1 cellular context compared by ENCODE assay signal in the genomic region with DNA sequence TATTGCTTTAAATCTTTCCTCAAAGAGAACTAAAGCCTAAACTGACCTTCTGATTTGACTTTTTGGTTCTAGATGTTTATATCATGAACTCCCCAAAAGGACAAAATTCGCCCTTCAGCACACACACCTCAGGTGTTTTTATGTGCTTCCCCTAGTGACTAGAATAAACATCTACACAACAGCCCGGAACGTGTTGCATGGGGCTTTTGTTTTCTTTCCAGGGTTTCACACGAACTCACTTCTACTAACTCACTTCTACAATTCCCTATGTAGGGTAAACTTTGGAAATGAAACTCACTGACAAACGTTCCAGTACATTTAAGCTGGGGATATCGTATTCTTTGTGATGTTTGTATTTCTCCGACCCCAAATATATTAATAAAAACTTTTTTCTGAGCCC.
A peak's percentile ranks its signal among the peaks of the same experiment; 100 is the strongest.
TF ChIP-seq lines count a peak whose summit lies in the region.

No MANE protein-coding gene starts in this region.

TF ChIP-seq in HEK293, 187 proteins besides CTCF, POLR2A, EP300 and RAD21 (continued from another document):
- TF ChIP-seq, protein P1, sequence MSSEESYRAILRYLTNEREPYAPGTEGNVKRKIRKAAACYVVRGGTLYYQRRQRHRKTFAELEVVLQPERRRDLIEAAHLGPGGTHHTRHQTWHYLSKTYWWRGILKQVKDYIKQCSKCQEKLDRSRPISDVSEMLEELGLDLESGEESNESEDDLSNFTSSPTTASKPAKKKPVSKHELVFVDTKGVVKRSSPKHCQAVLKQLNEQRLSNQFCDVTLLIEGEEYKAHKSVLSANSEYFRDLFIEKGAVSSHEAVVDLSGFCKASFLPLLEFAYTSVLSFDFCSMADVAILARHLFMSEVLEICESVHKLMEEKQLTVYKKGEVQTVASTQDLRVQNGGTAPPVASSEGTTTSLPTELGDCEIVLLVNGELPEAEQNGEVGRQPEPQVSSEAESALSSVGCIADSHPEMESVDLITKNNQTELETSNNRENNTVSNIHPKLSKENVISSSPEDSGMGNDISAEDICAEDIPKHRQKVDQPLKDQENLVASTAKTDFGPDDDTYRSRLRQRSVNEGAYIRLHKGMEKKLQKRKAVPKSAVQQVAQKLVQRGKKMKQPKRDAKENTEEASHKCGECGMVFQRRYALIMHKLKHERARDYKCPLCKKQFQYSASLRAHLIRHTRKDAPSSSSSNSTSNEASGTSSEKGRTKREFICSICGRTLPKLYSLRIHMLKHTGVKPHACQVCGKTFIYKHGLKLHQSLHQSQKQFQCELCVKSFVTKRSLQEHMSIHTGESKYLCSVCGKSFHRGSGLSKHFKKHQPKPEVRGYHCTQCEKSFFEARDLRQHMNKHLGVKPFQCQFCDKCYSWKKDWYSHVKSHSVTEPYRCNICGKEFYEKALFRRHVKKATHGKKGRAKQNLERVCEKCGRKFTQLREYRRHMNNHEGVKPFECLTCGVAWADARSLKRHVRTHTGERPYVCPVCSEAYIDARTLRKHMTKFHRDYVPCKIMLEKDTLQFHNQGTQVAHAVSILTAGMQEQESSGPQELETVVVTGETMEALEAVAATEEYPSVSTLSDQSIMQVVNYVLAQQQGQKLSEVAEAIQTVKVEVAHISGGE (tag by site-specific recombination; conservative IDR thresholded peaks at IDR 0.05; ENCODE audit: low read depth), result peak; percentile 55; the same call in 1 of the 2 replicates
- no peak for TF ChIP-seq ZNF311 (tag by site-specific recombination; IDR thresholded peaks at IDR 0.05; ENCODE audit: borderline replicate concordance)
- TF ChIP-seq, protein P2, sequence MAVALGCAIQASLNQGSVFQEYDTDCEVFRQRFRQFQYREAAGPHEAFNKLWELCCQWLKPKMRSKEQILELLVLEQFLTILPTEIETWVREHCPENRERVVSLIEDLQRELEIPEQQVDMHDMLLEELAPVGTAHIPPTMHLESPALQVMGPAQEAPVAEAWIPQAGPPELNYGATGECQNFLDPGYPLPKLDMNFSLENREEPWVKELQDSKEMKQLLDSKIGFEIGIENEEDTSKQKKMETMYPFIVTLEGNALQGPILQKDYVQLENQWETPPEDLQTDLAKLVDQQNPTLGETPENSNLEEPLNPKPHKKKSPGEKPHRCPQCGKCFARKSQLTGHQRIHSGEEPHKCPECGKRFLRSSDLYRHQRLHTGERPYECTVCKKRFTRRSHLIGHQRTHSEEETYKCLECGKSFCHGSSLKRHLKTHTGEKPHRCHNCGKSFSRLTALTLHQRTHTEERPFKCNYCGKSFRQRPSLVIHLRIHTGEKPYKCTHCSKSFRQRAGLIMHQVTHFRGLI (tag by site-specific recombination; IDR thresholded peaks at IDR 0.05), result no peak
- TF ChIP-seq PRDM1 (tag by site-specific recombination; IDR thresholded peaks at IDR 0.05), result peak; percentile 46; the same call in 1 of the 2 replicates
- TF ChIP-seq ZNF610 (tag by site-specific recombination; IDR thresholded peaks at IDR 0.05; ENCODE audit: borderline replicate concordance), result no peak
- TF ChIP-seq ZNF16 (tag by site-specific recombination; IDR thresholded peaks at IDR 0.05; ENCODE audit: low read depth), result no peak
- TF ChIP-seq, protein P3, sequence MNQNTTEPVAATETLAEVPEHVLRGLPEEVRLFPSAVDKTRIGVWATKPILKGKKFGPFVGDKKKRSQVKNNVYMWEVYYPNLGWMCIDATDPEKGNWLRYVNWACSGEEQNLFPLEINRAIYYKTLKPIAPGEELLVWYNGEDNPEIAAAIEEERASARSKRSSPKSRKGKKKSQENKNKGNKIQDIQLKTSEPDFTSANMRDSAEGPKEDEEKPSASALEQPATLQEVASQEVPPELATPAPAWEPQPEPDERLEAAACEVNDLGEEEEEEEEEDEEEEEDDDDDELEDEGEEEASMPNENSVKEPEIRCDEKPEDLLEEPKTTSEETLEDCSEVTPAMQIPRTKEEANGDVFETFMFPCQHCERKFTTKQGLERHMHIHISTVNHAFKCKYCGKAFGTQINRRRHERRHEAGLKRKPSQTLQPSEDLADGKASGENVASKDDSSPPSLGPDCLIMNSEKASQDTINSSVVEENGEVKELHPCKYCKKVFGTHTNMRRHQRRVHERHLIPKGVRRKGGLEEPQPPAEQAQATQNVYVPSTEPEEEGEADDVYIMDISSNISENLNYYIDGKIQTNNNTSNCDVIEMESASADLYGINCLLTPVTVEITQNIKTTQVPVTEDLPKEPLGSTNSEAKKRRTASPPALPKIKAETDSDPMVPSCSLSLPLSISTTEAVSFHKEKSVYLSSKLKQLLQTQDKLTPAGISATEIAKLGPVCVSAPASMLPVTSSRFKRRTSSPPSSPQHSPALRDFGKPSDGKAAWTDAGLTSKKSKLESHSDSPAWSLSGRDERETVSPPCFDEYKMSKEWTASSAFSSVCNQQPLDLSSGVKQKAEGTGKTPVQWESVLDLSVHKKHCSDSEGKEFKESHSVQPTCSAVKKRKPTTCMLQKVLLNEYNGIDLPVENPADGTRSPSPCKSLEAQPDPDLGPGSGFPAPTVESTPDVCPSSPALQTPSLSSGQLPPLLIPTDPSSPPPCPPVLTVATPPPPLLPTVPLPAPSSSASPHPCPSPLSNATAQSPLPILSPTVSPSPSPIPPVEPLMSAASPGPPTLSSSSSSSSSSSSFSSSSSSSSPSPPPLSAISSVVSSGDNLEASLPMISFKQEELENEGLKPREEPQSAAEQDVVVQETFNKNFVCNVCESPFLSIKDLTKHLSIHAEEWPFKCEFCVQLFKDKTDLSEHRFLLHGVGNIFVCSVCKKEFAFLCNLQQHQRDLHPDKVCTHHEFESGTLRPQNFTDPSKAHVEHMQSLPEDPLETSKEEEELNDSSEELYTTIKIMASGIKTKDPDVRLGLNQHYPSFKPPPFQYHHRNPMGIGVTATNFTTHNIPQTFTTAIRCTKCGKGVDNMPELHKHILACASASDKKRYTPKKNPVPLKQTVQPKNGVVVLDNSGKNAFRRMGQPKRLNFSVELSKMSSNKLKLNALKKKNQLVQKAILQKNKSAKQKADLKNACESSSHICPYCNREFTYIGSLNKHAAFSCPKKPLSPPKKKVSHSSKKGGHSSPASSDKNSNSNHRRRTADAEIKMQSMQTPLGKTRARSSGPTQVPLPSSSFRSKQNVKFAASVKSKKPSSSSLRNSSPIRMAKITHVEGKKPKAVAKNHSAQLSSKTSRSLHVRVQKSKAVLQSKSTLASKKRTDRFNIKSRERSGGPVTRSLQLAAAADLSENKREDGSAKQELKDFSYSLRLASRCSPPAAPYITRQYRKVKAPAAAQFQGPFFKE (tag by site-specific recombination; IDR thresholded peaks at IDR 0.05; ENCODE audit: borderline replicate concordance), result no peak
- no peak for TF ChIP-seq ZNF626 (tag by site-specific recombination; IDR thresholded peaks at IDR 0.05)
- TF ChIP-seq FEZF1 (tag by site-specific recombination; IDR thresholded peaks at IDR 0.05), result no peak
- TF ChIP-seq ZNF121 (tag by site-specific recombination; IDR thresholded peaks at IDR 0.05), result no peak
- TF ChIP-seq ZNF558 (tag by site-specific recombination; IDR thresholded peaks at IDR 0.05), result no peak
- TF ChIP-seq YY2 (tag by site-specific recombination; IDR thresholded peaks at IDR 0.05), result no peak
- no peak for TF ChIP-seq SP3 (tag by site-specific recombination; IDR thresholded peaks at IDR 0.05)
- TF ChIP-seq KLF8 (tag by site-specific recombination; IDR thresholded peaks at IDR 0.05), result no peak
- no peak for TF ChIP-seq ZNF561 (tag by site-specific recombination; IDR thresholded peaks at IDR 0.05; ENCODE audit: borderline replicate concordance)
